In genomic region chr19:55278391-55279135, GRCh38 we compare ENCODE assay signal across 10 cellular contexts. TPM values are rescaled to one million over a fixed set of nuclear protein-coding genes. Genes with fewer than 3 reads are reported as not detected.
DNase-seq lines count a peak whose midpoint lies in the region; ATAC-seq and TF ChIP-seq lines count a peak whose summit lies in the region.
"Had no signal": no experiment of that assay in that cellular context is flagged by ENCODE, and none has a peak within 500 bp of the region (broad histone marks: within the 10 kb centered on the region; RNA-seq: fewer than 3 reads in every experiment).

No MANE protein-coding gene starts in this region.

- H3K27me3 ChIP-seq in left ventricle myocardium inferior (ENCODE audit: low read depth) = peaks cover under 1% of the 10 kb centered on the region

- DNase-seq in left ventricle myocardium inferior = no peak
- no peak for DNase-seq in Right ventricle myocardium inferior (ENCODE audit: missing footprints)
- DNase-seq in activated CD8-positive, alpha-beta T cell treated with anti-CD3 and anti-CD28 coated beads for 36 hours = no peak
- no peak for DNase-seq in stimulated activated naive CD8-positive, alpha-beta T cell treated with anti-CD3 and anti-CD28 coated beads, Interleukin-15, amount 100 ng/mL, for 72 hours
- DNase-seq in SIG-M5 (lab: John Stamatoyannopoulos, UW) = no peak
- DNase-seq: HCEC 1CT, NCI-H526 had no signal

- intact Hi-C loops in left ventricle myocardium inferior (cut with micrococcal nuclease) (no loop called here), Right ventricle myocardium inferior (cut with DNase I) (no loop called here)
- intact Hi-C loops in activated CD8-positive, alpha-beta T cell treated with anti-CD3 and anti-CD28 coated beads for 36 hours (cut with micrococcal nuclease) = no loop called here

- H3K9me3 ChIP-seq in left ventricle myocardium inferior (replicated peaks) (no peaks in the 10 kb centered on the region), iPS-18c (ENCODE audit: control insufficient read depth, insufficient read depth, low read length) (no peaks in the 10 kb centered on the region)

- peaks cover 8% of the 10 kb centered on the region for H3K36me3 Mint-ChIP-seq in activated CD8-positive, alpha-beta T cell treated with anti-CD3 and anti-CD28 coated beads for 36 hours (ENCODE audit: low read depth)

- H3K4me3 ChIP-seq in left ventricle myocardium inferior (peak overlapping the region; percentile 77), iPS-18c (ENCODE audit: insufficient read depth, low read depth, low read length) (peak overlapping the region; percentile 77; the same call in 1 of the 2 replicates)

- TF ChIP-seq CTCF in left ventricle myocardium inferior (IDR thresholded peaks at IDR 0.05; ENCODE audit: borderline replicate concordance) = no peak
- no peak for TF ChIP-seq CTCF in activated CD8-positive, alpha-beta T cell treated with anti-CD3 and anti-CD28 coated beads for 36 hours (IDR thresholded peaks at IDR 0.05)

- CTCF ChIA-PET in activated CD8-positive, alpha-beta T cell treated with anti-CD3 and anti-CD28 coated beads for 36 hours (lab: Charles Lee) = interaction anchor here (0.7 to 1.5 kb wide), 3 partner anchors 19 to 139 kb away, joined by 3 read pairs; partner anchors contain the start of gene PPP6R1

- no peak overlapping the region for H3K27ac ChIP-seq in left ventricle myocardium inferior (replicated peaks)

- no peak for ATAC-seq in Right ventricle myocardium inferior
- ATAC-seq in activated CD8-positive, alpha-beta T cell treated with anti-CD3 and anti-CD28 coated beads for 36 hours = no peak
- ATAC-seq in stimulated activated naive CD8-positive, alpha-beta T cell treated with anti-CD3 and anti-CD28 coated beads, Interleukin-15, amount 100 ng/mL, for 72 hours = no peak
- no peak for ATAC-seq in GM21423 (IDR thresholded peaks at IDR 0.05; ENCODE audit: unreplicated experiment)
- ATAC-seq in HG02852 (IDR thresholded peaks at IDR 0.05; ENCODE audit: unreplicated experiment) = no peak

- peaks cover 17% of the 10 kb centered on the region for H3K4me1 ChIP-seq in left ventricle myocardium inferior

- H3K4me3 Mint-ChIP-seq in activated CD8-positive, alpha-beta T cell treated with anti-CD3 and anti-CD28 coated beads for 36 hours = peak overlapping the region; percentile 92
- peak overlapping the region; percentile 99 to 100 for H3K4me3 Mint-ChIP-seq in stimulated activated naive CD8-positive, alpha-beta T cell treated with anti-CD3 and anti-CD28 coated beads, Interleukin-15, amount 100 ng/mL, for 72 hours

- no peaks in the 10 kb centered on the region for H3K9me3 Mint-ChIP-seq in activated CD8-positive, alpha-beta T cell treated with anti-CD3 and anti-CD28 coated beads for 36 hours
- H3K9me3 Mint-ChIP-seq in stimulated activated naive CD8-positive, alpha-beta T cell treated with anti-CD3 and anti-CD28 coated beads, Interleukin-15, amount 100 ng/mL, for 72 hours = no peaks in the 10 kb centered on the region

- peaks cover 31% of the 10 kb centered on the region for H3K36me3 ChIP-seq in left ventricle myocardium inferior

- H3K27me3 Mint-ChIP-seq in activated CD8-positive, alpha-beta T cell treated with anti-CD3 and anti-CD28 coated beads for 36 hours = no peaks in the 10 kb centered on the region
- no peaks in the 10 kb centered on the region for H3K27me3 Mint-ChIP-seq in stimulated activated naive CD8-positive, alpha-beta T cell treated with anti-CD3 and anti-CD28 coated beads, Interleukin-15, amount 100 ng/mL, for 72 hours

- H3K27ac Mint-ChIP-seq in activated CD8-positive, alpha-beta T cell treated with anti-CD3 and anti-CD28 coated beads for 36 hours = no peak overlapping the region
- H3K27ac Mint-ChIP-seq in stimulated activated naive CD8-positive, alpha-beta T cell treated with anti-CD3 and anti-CD28 coated beads, Interleukin-15, amount 100 ng/mL, for 72 hours = no peak overlapping the region

- H3K4me1 Mint-ChIP-seq in activated CD8-positive, alpha-beta T cell treated with anti-CD3 and anti-CD28 coated beads for 36 hours (ENCODE audit: low read depth) = peaks cover 27% of the 10 kb centered on the region
- peaks cover 63% of the 10 kb centered on the region for H3K4me1 Mint-ChIP-seq in stimulated activated naive CD8-positive, alpha-beta T cell treated with anti-CD3 and anti-CD28 coated beads, Interleukin-15, amount 100 ng/mL, for 72 hours

- POLR2A ChIA-PET in activated CD8-positive, alpha-beta T cell treated with anti-CD3 and anti-CD28 coated beads for 36 hours (lab: Charles Lee) = interaction anchor here (1.1 to 6.5 kb wide), 2 partner anchors 15 to 18 kb away, joined by 3 to 54 read pairs; partner anchors contain the start of gene PPP6R1

RNA-seq across cellular contexts. Expression of gene HSPBP1, which starts 1.3 kb away (rescaled TPM):
- total RNA-seq in left ventricle myocardium inferior (29.0 TPM), Right ventricle myocardium inferior (30.2 TPM)
- total RNA-seq in activated CD8-positive, alpha-beta T cell treated with anti-CD3 and anti-CD28 coated beads for 36 hours = 10 to 100 TPM; 46.4 to 47.1 TPM

RNA-seq across cellular contexts. Expression of gene BRSK1, which starts 5.2 kb away (rescaled TPM):
- total RNA-seq in left ventricle myocardium inferior (3.0 TPM), Right ventricle myocardium inferior (2.4 TPM)
- total RNA-seq in activated CD8-positive, alpha-beta T cell treated with anti-CD3 and anti-CD28 coated beads for 36 hours = 1 to 10 TPM; 5.1 to 5.8 TPM

RNA-seq across cellular contexts. Expression of gene PPP6R1, which starts 19.7 kb away (rescaled TPM):
- total RNA-seq in left ventricle myocardium inferior (39.8 TPM), Right ventricle myocardium inferior (39.5 TPM)
- total RNA-seq in activated CD8-positive, alpha-beta T cell treated with anti-CD3 and anti-CD28 coated beads for 36 hours = 100 to 1,000 TPM; 197 to 207 TPM

RNA-seq across cellular contexts. Expression of gene TMEM150B, which starts 46.6 kb away (rescaled TPM):
- total RNA-seq in left ventricle myocardium inferior = 2.0 TPM
- 1.2 TPM for total RNA-seq in Right ventricle myocardium inferior
- total RNA-seq in activated CD8-positive, alpha-beta T cell treated with anti-CD3 and anti-CD28 coated beads for 36 hours = not detected

RNA-seq across cellular contexts. Expression of gene TMEM86B, which starts 50.0 kb away (rescaled TPM):
- total RNA-seq in left ventricle myocardium inferior = 2.1 TPM
- 1.6 TPM for total RNA-seq in Right ventricle myocardium inferior
- total RNA-seq in activated CD8-positive, alpha-beta T cell treated with anti-CD3 and anti-CD28 coated beads for 36 hours = 1 to 10 TPM; 5.8 to 6.2 TPM
